In genomic region chr2:216619411-216620393, GRCh38 we compare ENCODE assay signal across 1 cellular context.
TF ChIP-seq lines count a peak whose summit lies in the region.

No MANE protein-coding gene starts in this region.

TF ChIP-seq in HepG2, 621 proteins besides CTCF, POLR2A, EP300 and RAD21 (continued from another document and continues in another):
- TF ChIP-seq CEBPZ (IDR thresholded peaks at IDR 0.05; ENCODE audit: low read length): no peak
- no peak for TF ChIP-seq TRIM24 (CRISPR knock-in tag; IDR thresholded peaks at IDR 0.05)
- TF ChIP-seq MEIS2 (CRISPR knock-in tag; IDR thresholded peaks at IDR 0.05): no peak
- TF ChIP-seq TCF7 (IDR thresholded peaks at IDR 0.05; ENCODE audit: low read depth): peak; percentile 44; the same call in 1 of the 2 replicates
- TF ChIP-seq, protein P1, sequence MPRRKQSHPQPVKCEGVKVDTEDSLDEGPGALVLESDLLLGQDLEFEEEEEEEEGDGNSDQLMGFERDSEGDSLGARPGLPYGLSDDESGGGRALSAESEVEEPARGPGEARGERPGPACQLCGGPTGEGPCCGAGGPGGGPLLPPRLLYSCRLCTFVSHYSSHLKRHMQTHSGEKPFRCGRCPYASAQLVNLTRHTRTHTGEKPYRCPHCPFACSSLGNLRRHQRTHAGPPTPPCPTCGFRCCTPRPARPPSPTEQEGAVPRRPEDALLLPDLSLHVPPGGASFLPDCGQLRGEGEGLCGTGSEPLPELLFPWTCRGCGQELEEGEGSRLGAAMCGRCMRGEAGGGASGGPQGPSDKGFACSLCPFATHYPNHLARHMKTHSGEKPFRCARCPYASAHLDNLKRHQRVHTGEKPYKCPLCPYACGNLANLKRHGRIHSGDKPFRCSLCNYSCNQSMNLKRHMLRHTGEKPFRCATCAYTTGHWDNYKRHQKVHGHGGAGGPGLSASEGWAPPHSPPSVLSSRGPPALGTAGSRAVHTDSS (CRISPR knock-in tag; conservative IDR thresholded peaks at IDR 0.05): no peak
- no peak for TF ChIP-seq ZNF292 (CRISPR knock-in tag; IDR thresholded peaks at IDR 0.05; ENCODE audit: borderline replicate concordance, low read depth)
- TF ChIP-seq YY1 (IDR thresholded peaks at IDR 0.05; ENCODE audit: insufficient read depth, insufficient replicate concordance, low read depth, low read length): no peak
- TF ChIP-seq EZH2 (conservative IDR thresholded peaks at IDR 0.05; ENCODE audit: low read depth, low read length): no peak
- TF ChIP-seq NCOA5 (CRISPR knock-in tag; IDR thresholded peaks at IDR 0.05): no peak
- no peak; the same call in 1 of the 2 replicates for TF ChIP-seq GABPB1 (CRISPR knock-in tag; IDR thresholded peaks at IDR 0.05)
- no peak for TF ChIP-seq PTBP1 (IDR thresholded peaks at IDR 0.05; ENCODE audit: low read depth, low read length, poor library complexity, severe bottlenecking)
- no peak for TF ChIP-seq KLF13 (CRISPR knock-in tag; IDR thresholded peaks at IDR 0.05)
- no peak for TF ChIP-seq ZNF549 (CRISPR knock-in tag; IDR thresholded peaks at IDR 0.05)
- TF ChIP-seq, protein P2, sequence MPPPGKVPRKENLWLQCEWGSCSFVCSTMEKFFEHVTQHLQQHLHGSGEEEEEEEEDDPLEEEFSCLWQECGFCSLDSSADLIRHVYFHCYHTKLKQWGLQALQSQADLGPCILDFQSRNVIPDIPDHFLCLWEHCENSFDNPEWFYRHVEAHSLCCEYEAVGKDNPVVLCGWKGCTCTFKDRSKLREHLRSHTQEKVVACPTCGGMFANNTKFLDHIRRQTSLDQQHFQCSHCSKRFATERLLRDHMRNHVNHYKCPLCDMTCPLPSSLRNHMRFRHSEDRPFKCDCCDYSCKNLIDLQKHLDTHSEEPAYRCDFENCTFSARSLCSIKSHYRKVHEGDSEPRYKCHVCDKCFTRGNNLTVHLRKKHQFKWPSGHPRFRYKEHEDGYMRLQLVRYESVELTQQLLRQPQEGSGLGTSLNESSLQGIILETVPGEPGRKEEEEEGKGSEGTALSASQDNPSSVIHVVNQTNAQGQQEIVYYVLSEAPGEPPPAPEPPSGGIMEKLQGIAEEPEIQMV (CRISPR knock-in tag; IDR thresholded peaks at IDR 0.05; ENCODE audit: low read depth): no peak
- TF ChIP-seq, protein P3, sequence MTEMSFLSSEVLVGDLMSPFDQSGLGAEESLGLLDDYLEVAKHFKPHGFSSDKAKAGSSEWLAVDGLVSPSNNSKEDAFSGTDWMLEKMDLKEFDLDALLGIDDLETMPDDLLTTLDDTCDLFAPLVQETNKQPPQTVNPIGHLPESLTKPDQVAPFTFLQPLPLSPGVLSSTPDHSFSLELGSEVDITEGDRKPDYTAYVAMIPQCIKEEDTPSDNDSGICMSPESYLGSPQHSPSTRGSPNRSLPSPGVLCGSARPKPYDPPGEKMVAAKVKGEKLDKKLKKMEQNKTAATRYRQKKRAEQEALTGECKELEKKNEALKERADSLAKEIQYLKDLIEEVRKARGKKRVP (CRISPR knock-in tag; IDR thresholded peaks at IDR 0.05): no peak; a peak in 1 of 4 replicates
- TF ChIP-seq RARA (CRISPR knock-in tag; IDR thresholded peaks at IDR 0.05): peak; percentile 87
- TF ChIP-seq ZNF552 (CRISPR knock-in tag; IDR thresholded peaks at IDR 0.05; ENCODE audit: borderline replicate concordance): no peak
- TF ChIP-seq SALL1 (CRISPR knock-in tag; IDR thresholded peaks at IDR 0.05): peak; percentile 36; the same call in 1 of the 2 replicates
- TF ChIP-seq ZNF180 (CRISPR knock-in tag; IDR thresholded peaks at IDR 0.05; ENCODE audit: borderline replicate concordance, low read depth): no peak
- TF ChIP-seq ZNF747 (CRISPR knock-in tag; IDR thresholded peaks at IDR 0.05; ENCODE audit: borderline replicate concordance): no peak
- TF ChIP-seq, protein P4, sequence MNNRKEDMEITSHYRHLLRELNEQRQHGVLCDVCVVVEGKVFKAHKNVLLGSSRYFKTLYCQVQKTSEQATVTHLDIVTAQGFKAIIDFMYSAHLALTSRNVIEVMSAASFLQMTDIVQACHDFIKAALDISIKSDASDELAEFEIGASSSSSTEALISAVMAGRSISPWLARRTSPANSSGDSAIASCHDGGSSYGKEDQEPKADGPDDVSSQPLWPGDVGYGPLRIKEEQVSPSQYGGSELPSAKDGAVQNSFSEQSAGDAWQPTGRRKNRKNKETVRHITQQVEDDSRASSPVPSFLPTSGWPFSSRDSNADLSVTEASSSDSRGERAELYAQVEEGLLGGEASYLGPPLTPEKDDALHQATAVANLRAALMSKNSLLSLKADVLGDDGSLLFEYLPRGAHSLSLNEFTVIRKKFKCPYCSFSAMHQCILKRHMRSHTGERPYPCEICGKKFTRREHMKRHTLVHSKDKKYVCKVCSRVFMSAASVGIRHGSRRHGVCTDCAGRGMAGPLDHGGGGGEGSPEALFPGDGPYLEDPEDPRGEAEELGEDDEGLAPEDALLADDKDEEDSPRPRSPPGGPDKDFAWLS (CRISPR knock-in tag; IDR thresholded peaks at IDR 0.05; ENCODE audit: borderline replicate concordance): no peak
- no peak for TF ChIP-seq TBP (CRISPR knock-in tag; IDR thresholded peaks at IDR 0.05)
- no peak for TF ChIP-seq ISX (CRISPR knock-in tag; conservative IDR thresholded peaks at IDR 0.05)
- no peak for TF ChIP-seq CC2D1A (CRISPR knock-in tag; IDR thresholded peaks at IDR 0.05)
- TF ChIP-seq ZNF567 (CRISPR knock-in tag; IDR thresholded peaks at IDR 0.05; ENCODE audit: borderline replicate concordance): no peak
- no peak for TF ChIP-seq ZNF207 (IDR thresholded peaks at IDR 0.05; ENCODE audit: borderline replicate concordance)
- TF ChIP-seq TOPORS (CRISPR knock-in tag; IDR thresholded peaks at IDR 0.05): no peak
- TF ChIP-seq SRSF4 (IDR thresholded peaks at IDR 0.05; ENCODE audit: low read depth, low read length, poor library complexity, severe bottlenecking): no peak
- no peak for TF ChIP-seq NFATC3 (CRISPR knock-in tag; IDR thresholded peaks at IDR 0.05)
- TF ChIP-seq REL (CRISPR knock-in tag; conservative IDR thresholded peaks at IDR 0.05): no peak
- no peak for TF ChIP-seq ZNF138 (CRISPR knock-in tag; IDR thresholded peaks at IDR 0.05; ENCODE audit: low read depth)
- no peak for TF ChIP-seq ZNF546 (CRISPR knock-in tag; conservative IDR thresholded peaks at IDR 0.05)
- TF ChIP-seq CBFB (CRISPR knock-in tag; IDR thresholded peaks at IDR 0.05): no peak
- TF ChIP-seq LBX2 (CRISPR knock-in tag; IDR thresholded peaks at IDR 0.05; ENCODE audit: borderline replicate concordance): no peak
- TF ChIP-seq, protein P5, sequence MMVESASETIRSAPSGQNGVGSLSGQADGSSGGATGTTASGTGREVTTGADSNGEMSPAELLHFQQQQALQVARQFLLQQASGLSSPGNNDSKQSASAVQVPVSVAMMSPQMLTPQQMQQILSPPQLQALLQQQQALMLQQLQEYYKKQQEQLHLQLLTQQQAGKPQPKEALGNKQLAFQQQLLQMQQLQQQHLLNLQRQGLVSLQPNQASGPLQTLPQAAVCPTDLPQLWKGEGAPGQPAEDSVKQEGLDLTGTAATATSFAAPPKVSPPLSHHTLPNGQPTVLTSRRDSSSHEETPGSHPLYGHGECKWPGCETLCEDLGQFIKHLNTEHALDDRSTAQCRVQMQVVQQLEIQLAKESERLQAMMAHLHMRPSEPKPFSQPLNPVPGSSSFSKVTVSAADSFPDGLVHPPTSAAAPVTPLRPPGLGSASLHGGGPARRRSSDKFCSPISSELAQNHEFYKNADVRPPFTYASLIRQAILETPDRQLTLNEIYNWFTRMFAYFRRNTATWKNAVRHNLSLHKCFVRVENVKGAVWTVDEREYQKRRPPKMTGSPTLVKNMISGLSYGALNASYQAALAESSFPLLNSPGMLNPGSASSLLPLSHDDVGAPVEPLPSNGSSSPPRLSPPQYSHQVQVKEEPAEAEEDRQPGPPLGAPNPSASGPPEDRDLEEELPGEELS (CRISPR knock-in tag; IDR thresholded peaks at IDR 0.05): peak; percentile 24; the same call in 1 of the 2 replicates
- 0 out of 2 replicates have a peak, but pooled peaks have one; percentile 60 for TF ChIP-seq ZNF547 (CRISPR knock-in tag; IDR thresholded peaks at IDR 0.05)
- TF ChIP-seq SKI (IDR thresholded peaks at IDR 0.05; ENCODE audit: partially characterized antibody): no peak
- TF ChIP-seq ZNF350 (CRISPR knock-in tag; IDR thresholded peaks at IDR 0.05; ENCODE audit: borderline replicate concordance, low read depth): no peak
- TF ChIP-seq RBM22 (optimal IDR thresholded peaks at IDR 0.05; ENCODE audit: low read length): no peak
- TF ChIP-seq SP140L (CRISPR knock-in tag; IDR thresholded peaks at IDR 0.05; ENCODE audit: borderline replicate concordance): no peak
- no peak for TF ChIP-seq ZZZ3 (CRISPR knock-in tag; IDR thresholded peaks at IDR 0.05; ENCODE audit: borderline replicate concordance)
- no peak for TF ChIP-seq PHF20 (CRISPR knock-in tag; IDR thresholded peaks at IDR 0.05)
- TF ChIP-seq MTF2 (CRISPR knock-in tag; IDR thresholded peaks at IDR 0.05; ENCODE audit: borderline replicate concordance): no peak
- TF ChIP-seq ZNF382 (CRISPR knock-in tag; IDR thresholded peaks at IDR 0.05; ENCODE audit: borderline replicate concordance): no peak
- no peak for TF ChIP-seq HMGXB4 (CRISPR knock-in tag; IDR thresholded peaks at IDR 0.05; ENCODE audit: borderline replicate concordance in 1 of 2, low read depth in 1 of 2)
- no peak for TF ChIP-seq RFXAP (CRISPR knock-in tag; IDR thresholded peaks at IDR 0.05; ENCODE audit: borderline replicate concordance)
- no peak for TF ChIP-seq ZNF335 (CRISPR knock-in tag; IDR thresholded peaks at IDR 0.05)
- TF ChIP-seq, protein P6, sequence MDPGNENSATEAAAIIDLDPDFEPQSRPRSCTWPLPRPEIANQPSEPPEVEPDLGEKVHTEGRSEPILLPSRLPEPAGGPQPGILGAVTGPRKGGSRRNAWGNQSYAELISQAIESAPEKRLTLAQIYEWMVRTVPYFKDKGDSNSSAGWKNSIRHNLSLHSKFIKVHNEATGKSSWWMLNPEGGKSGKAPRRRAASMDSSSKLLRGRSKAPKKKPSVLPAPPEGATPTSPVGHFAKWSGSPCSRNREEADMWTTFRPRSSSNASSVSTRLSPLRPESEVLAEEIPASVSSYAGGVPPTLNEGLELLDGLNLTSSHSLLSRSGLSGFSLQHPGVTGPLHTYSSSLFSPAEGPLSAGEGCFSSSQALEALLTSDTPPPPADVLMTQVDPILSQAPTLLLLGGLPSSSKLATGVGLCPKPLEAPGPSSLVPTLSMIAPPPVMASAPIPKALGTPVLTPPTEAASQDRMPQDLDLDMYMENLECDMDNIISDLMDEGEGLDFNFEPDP (CRISPR knock-in tag; conservative IDR thresholded peaks at IDR 0.05): no peak
- TF ChIP-seq RAD51 (IDR thresholded peaks at IDR 0.05; ENCODE audit: borderline replicate concordance): no peak
- no peak for TF ChIP-seq ZNF850 (CRISPR knock-in tag; conservative IDR thresholded peaks at IDR 0.05)
- no peak for TF ChIP-seq BORCS8-MEF2B (CRISPR knock-in tag; IDR thresholded peaks at IDR 0.05)
- TF ChIP-seq FOXA3 (CRISPR knock-in tag; IDR thresholded peaks at IDR 0.05): peak; percentile 75
- no peak for TF ChIP-seq ZFP36L2 (CRISPR knock-in tag; IDR thresholded peaks at IDR 0.05)
- TF ChIP-seq AGO2 (optimal IDR thresholded peaks at IDR 0.05; ENCODE audit: low read depth, low read length): no peak
- no peak for TF ChIP-seq ZFP36 (IDR thresholded peaks at IDR 0.05; ENCODE audit: borderline replicate concordance, low read depth, low read length, partially characterized antibody)
- TF ChIP-seq HMGA1 (CRISPR knock-in tag; conservative IDR thresholded peaks at IDR 0.05): no peak
- TF ChIP-seq TIGD3 (CRISPR knock-in tag; IDR thresholded peaks at IDR 0.05; ENCODE audit: borderline replicate concordance): no peak
